ENCODE assay signal across 8 cellular contexts in the genomic region with DNA sequence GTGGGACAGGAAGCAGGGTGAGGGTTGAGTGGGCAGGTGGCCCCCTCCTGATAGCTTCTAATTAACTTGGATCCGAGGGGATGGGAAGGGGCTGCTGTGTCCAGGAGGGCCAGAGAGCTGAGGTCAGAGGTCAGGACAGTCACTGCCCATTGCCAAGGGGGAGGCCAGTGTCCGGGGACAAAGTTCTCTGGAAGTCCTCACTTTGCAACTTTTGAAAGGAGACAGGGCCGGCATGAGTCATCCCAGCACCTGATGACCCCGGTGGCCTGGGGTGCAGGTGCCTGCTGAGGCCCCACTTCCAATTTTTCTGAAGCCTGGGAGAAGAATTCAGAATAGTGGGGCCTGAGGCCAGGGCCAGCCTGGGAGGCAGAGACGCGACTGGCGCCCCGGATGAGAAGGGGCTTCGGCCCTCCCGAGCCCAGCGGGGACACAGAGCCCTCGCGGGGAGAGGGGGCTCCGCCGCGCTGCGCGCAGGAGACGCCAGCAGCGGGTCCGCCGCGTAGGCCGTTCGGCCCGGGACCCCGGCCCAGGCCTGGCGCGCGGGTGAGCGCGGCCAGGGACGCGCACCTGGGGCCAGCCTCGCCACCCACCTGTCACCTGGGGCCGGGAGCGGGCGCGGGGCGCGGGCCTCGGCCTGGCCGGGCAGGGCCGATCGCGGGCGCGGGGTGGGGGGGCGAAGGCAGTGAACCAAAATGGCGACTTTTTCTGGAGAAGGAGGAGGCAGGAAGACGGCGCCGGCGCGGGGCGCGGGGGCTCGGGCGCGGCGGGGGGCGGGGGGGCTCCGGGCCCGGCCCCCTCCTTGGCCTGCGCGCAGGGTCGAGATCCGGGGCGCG. TPM values are rescaled to one million over a fixed set of nuclear protein-coding genes. Genes with fewer than 3 reads are reported as not detected.
DNase-seq lines count a peak whose midpoint lies in the region; ATAC-seq and TF ChIP-seq lines count a peak whose summit lies in the region.

No MANE protein-coding gene starts in this region.

- H3K4me1 ChIP-seq in A673 (ENCODE audit: insufficient read depth, low read length, poor library complexity, severe bottlenecking) (peaks cover 5% of the 10 kb centered on the region), HCT116 (ENCODE audit: control insufficient read depth in 1 of 2, insufficient read depth in 2 of 2, low read length in 2 of 2) (peaks cover 21 to 32% of the 10 kb centered on the region in 2 experiments)

- POLR2A ChIA-PET in A673 (lab: Charles Lee; ENCODE audit: low non-redundant PET) (no interaction called here), HCT116 (lab: Charles Lee) (no interaction called here)

- CTCF ChIA-PET in A673 (lab: Charles Lee) (no interaction called here), HCT116 (lab: Charles Lee) (no interaction called here)

- TF ChIP-seq RAD21 in HCT116 (IDR thresholded peaks at IDR 0.05; ENCODE audit: low read depth), result no peak

- H3K36me3 ChIP-seq in A673 (ENCODE audit: insufficient read depth, low read length, poor library complexity, severe bottlenecking) (peaks cover 29% of the 10 kb centered on the region), HCT116 (ENCODE audit: control insufficient read depth in 1 of 2, insufficient read depth in 2 of 2, low read length in 2 of 2) (0 out of 4 replicates have a peak, but pooled peaks cover 0 to 5% of the 10 kb centered on the region in 2 experiments)

- peak overlapping the region; percentile 84 for H3K27ac ChIP-seq in A673 (ENCODE audit: low read depth, low read length, poor library complexity, severe bottlenecking)
- peak overlapping the region; percentile 71; the same call in 1 of the 2 replicates for H3K27ac ChIP-seq in HCT116 (ENCODE audit: low read depth, low read length)

- no peaks in the 10 kb centered on the region for H4K20me1 ChIP-seq in HCT116 (ENCODE audit: insufficient read depth)

- no peaks in the 10 kb centered on the region for H3K9me2 ChIP-seq in HCT116 (ENCODE audit: insufficient read depth)

- BruUV-seq in A673 (replicated peaks; lab: Mats Ljungman, UMichigan) (no TSS peak), HCT116 (replicated peaks; lab: Mats Ljungman, UMichigan) (TSS peak; percentile 35)

- H3K9me3 ChIP-seq in A673 (ENCODE audit: low read depth, low read length, poor library complexity, severe bottlenecking) (peaks cover 11% of the 10 kb centered on the region), HCT116 (ENCODE audit: control insufficient read depth in 1 of 2, insufficient read depth in 1 of 2, low read depth in 1 of 2, low read length in 2 of 2) (no peaks in the 10 kb centered on the region)

- H3K27me3 ChIP-seq in A673 (replicated peaks; ENCODE audit: insufficient read depth, low read depth, low read length, poor library complexity) (no peaks in the 10 kb centered on the region), HCT116 (ENCODE audit: insufficient read depth, low read length) (no peaks in the 10 kb centered on the region)

- intact Hi-C loops in A673 (cut with micrococcal nuclease; ENCODE audit: unreplicated experiment) (no loop called here), HCT116 (cut with micrococcal nuclease) (no loop called here), Right ventricle myocardium inferior (cut with DNase I) (no loop called here), posterior cingulate gyrus (cut with DNase I) (no loop called here)

- TF ChIP-seq POLR2A in HCT116 (IDR thresholded peaks at IDR 0.05; ENCODE audit: borderline replicate concordance, extremely low read depth, insufficient read depth, insufficient read length), result no peak

- RAD21 ChIA-PET in HCT116 (lab: Charles Lee; ENCODE audit: low non-redundant PET in 1 of 2, low total read pairs in 2 of 2, uncharacterized antibody in 2 of 2, unreplicated experiment in 2 of 2), result no interaction called here

- TF ChIP-seq CTCF in A673 (conservative IDR thresholded peaks at IDR 0.05; ENCODE audit: low read depth, low read length), result no peak
- no peak for TF ChIP-seq CTCF in HCT116 (IDR thresholded peaks at IDR 0.05 in 2 of 3, conservative IDR thresholded peaks at IDR 0.05 in 1 of 3; ENCODE audit: borderline replicate concordance in 1 of 3, insufficient read depth in 1 of 3, low read depth in 2 of 3, low read length in 2 of 3)

- H3K9ac ChIP-seq in HCT116 (ENCODE audit: low read length), result peak overlapping the region; percentile 63

- peak; percentile 15 for ATAC-seq in HCT116
- no peak for ATAC-seq in Right ventricle myocardium inferior
- ATAC-seq in HG02938 (IDR thresholded peaks at IDR 0.05; ENCODE audit: unreplicated experiment), result no peak
- no peak for ATAC-seq in HG03025 (IDR thresholded peaks at IDR 0.05; ENCODE audit: low FRiP score, unreplicated experiment)
- no peak for ATAC-seq in HG03565 (IDR thresholded peaks at IDR 0.05; ENCODE audit: unreplicated experiment)

- H3K79me2 ChIP-seq in HCT116 (ENCODE audit: insufficient read depth, low read length), result peaks cover 4% of the 10 kb centered on the region; the same call in 1 of the 2 replicates

- H3K4me2 ChIP-seq in HCT116 (ENCODE audit: low read length), result peak overlapping the region; percentile 76

- H3K4me3 ChIP-seq in A673 (ENCODE audit: low read depth, low read length, poor library complexity, severe bottlenecking) (peak overlapping the region; percentile 73), HCT116 (replicated peaks in 1 of 2; ENCODE audit: low read depth in 1 of 2, low read length in 2 of 2) (peak overlapping the region; percentile 54 to 62)

- no peak overlapping the region for H2AFZ ChIP-seq in HCT116 (ENCODE audit: low read depth, low read length, poor library complexity, severe bottlenecking)

- DNase-seq in A673 (ENCODE audit: low spot score) (peak; percentile 36), HCT116 (ENCODE audit: low read depth, low spot score) (no peak), Right ventricle myocardium inferior (ENCODE audit: missing footprints) (peak; percentile 53), posterior cingulate gyrus (peak in 7 of 10 donors; percentile 6 to 81 (median 40))
- DNase-seq in activated T-cell treated with anti-CD3 and anti-CD28 coated beads, Interleukin-2, amount 50 U/mL, for 48 hours, result peak; percentile 52 to 59

TF ChIP-seq in HCT116, 20 proteins besides CTCF, POLR2A, EP300 and RAD21:
- TF ChIP-seq ELF1 (IDR thresholded peaks at IDR 0.05; ENCODE audit: borderline replicate concordance, low read depth), result no peak
- peak; percentile 85; the same call in 1 of the 2 replicates for TF ChIP-seq ZFX (IDR thresholded peaks at IDR 0.05)
- TF ChIP-seq ZNF274 (IDR thresholded peaks at IDR 0.05; ENCODE audit: low read depth, low read length), result no peak
- TF ChIP-seq, protein P1, sequence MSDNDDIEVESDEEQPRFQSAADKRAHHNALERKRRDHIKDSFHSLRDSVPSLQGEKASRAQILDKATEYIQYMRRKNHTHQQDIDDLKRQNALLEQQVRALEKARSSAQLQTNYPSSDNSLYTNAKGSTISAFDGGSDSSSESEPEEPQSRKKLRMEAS (IDR thresholded peaks at IDR 0.05), result no peak

RNA-seq across cellular contexts. Expression of a gene that starts 0.6 kb away (rescaled TPM):
- total RNA-seq in A673 (2021) (28.9 and 30.8 TPM in 2 replicates), HCT116 (2021; ENCODE audit: unreplicated experiment) (10.3 TPM), Right ventricle myocardium inferior (12.2 TPM)
- polyA plus RNA-seq in HCT116 (2012), result 5.6 and 6.2 TPM in 2 replicates

RNA-seq across cellular contexts. Expression of a gene that starts 10.3 kb away (rescaled TPM):
- total RNA-seq in A673 (2021), result 6.3 and 7.2 TPM in 2 replicates
- 4.2 TPM for total RNA-seq in HCT116 (2021; ENCODE audit: unreplicated experiment)
- polyA plus RNA-seq in HCT116 (2012), result 3.1 and 3.9 TPM in 2 replicates
- 5.7 TPM for total RNA-seq in Right ventricle myocardium inferior

RNA-seq across cellular contexts. Expression of a gene that starts 11.8 kb away (rescaled TPM):
- total RNA-seq in A673 (2021) (86.3 and 93.2 TPM in 2 replicates), HCT116 (2021; ENCODE audit: unreplicated experiment) (74.9 TPM), Right ventricle myocardium inferior (46.4 TPM)
- polyA plus RNA-seq in HCT116 (2012), result 70.4 and 75.7 TPM in 2 replicates

RNA-seq across cellular contexts. Expression of a gene that starts 12.9 kb away (rescaled TPM):
- total RNA-seq in A673 (2021) (48.1 and 53.3 TPM in 2 replicates), HCT116 (2021; ENCODE audit: unreplicated experiment) (54.2 TPM), Right ventricle myocardium inferior (52.0 TPM)
- 67.3 and 79.7 TPM in 2 replicates for polyA plus RNA-seq in HCT116 (2012)
